21 cellular contexts compared by ENCODE assay signal in the genomic region with DNA sequence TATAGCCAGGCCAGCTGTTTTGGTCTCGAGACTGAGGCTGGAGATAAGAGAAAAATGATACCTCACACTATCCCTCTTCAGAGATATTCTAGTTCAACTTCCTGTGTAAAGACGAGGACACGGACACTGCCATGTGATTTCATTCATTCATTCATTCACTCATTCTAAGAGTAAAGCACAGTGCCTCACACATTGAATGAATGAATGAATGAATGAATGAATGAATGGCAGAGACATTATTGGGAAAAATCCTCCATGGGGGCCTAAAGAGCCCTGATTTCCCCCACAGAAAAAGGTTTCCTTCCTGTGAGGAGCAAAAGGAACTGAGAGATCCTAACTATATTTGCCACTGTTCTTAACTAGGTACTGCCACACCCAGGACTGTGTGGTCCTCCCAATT.
"Had no signal": no experiment of that assay in that cellular context is flagged by ENCODE, and none has a peak within 500 bp of the region (broad histone marks: within the 10 kb centered on the region; RNA-seq: fewer than 3 reads in every experiment).

No MANE protein-coding gene starts in this region.

- DNase-seq: activated CD4-positive, alpha-beta T cell treated with anti-CD3 and anti-CD28 coated beads for 4 hours; activated CD8-positive, alpha-beta T cell treated with anti-CD3 and anti-CD28 coated beads for 36 hours; activated naive CD8-positive, alpha-beta T cell treated with anti-CD3 and anti-CD28 coated beads, Interleukin-2, amount 50 U/mL, for 24 hours; activated T-cell treated with anti-CD3 and anti-CD28 coated beads, Interleukin-2, amount 50 U/mL, for 48 hours; aorta; dermis blood vessel endothelial cell; effector memory CD8-positive, alpha-beta T cell; head of caudate nucleus; mesendoderm; nephron progenitor cell; occipital lobe; stimulated activated CD4-positive, alpha-beta T cell treated with anti-CD3 and anti-CD28 coated beads, Interleukin-4, amount 100 ng/mL, for 4 hours; stimulated activated CD8-positive, alpha-beta memory T cell treated with anti-CD3 and anti-CD28 coated beads, Interleukin-4, amount 100 ng/mL, for 48 hours; stimulated activated naive CD4-positive, alpha-beta T cell treated with Interleukin-2 at 50 U/mL for 16 hours; substantia nigra had no signal

- FAIRE-seq: bronchial epithelial cell, frontal cortex had no signal

- H3K4me2 ChIP-seq: smooth muscle cell had no signal

- H3K27me3 ChIP-seq: tibial nerve, vagina had no signal

- H3K9me3 Mint-ChIP-seq: activated CD8-positive, alpha-beta T cell treated with anti-CD3 and anti-CD28 coated beads for 36 hours; activated naive CD8-positive, alpha-beta T cell treated with anti-CD3 and anti-CD28 coated beads, Interleukin-2, amount 50 U/mL, for 24 hours; effector memory CD8-positive, alpha-beta T cell had no signal

- H3K36me3 ChIP-seq: tibial nerve had no signal

- H3K27ac ChIP-seq: tibial nerve, vagina had no signal

- H3K9me3 ChIP-seq: tibial nerve, vagina had no signal

- H3K4me3 ChIP-seq: smooth muscle cell, tibial nerve, vagina had no signal

- H3K27ac Mint-ChIP-seq: activated CD8-positive, alpha-beta T cell treated with anti-CD3 and anti-CD28 coated beads for 36 hours; activated naive CD8-positive, alpha-beta T cell treated with anti-CD3 and anti-CD28 coated beads, Interleukin-2, amount 50 U/mL, for 24 hours; effector memory CD8-positive, alpha-beta T cell; nephron progenitor cell; progenitor cell of endocrine pancreas had no signal

- H3K4me1 ChIP-seq: tibial nerve, vagina had no signal

- H3K4me3 Mint-ChIP-seq: activated CD8-positive, alpha-beta T cell treated with anti-CD3 and anti-CD28 coated beads for 36 hours; activated naive CD8-positive, alpha-beta T cell treated with anti-CD3 and anti-CD28 coated beads, Interleukin-2, amount 50 U/mL, for 24 hours; effector memory CD8-positive, alpha-beta T cell; nephron progenitor cell had no signal

- H3K27me3 Mint-ChIP-seq: activated CD8-positive, alpha-beta T cell treated with anti-CD3 and anti-CD28 coated beads for 36 hours; activated naive CD8-positive, alpha-beta T cell treated with anti-CD3 and anti-CD28 coated beads, Interleukin-2, amount 50 U/mL, for 24 hours; effector memory CD8-positive, alpha-beta T cell; progenitor cell of endocrine pancreas had no signal

- ATAC-seq: activated CD8-positive, alpha-beta T cell treated with anti-CD3 and anti-CD28 coated beads for 36 hours; activated naive CD8-positive, alpha-beta T cell treated with anti-CD3 and anti-CD28 coated beads, Interleukin-2, amount 50 U/mL, for 24 hours; effector memory CD8-positive, alpha-beta T cell had no signal
